23 cellular contexts compared by ENCODE assay signal in the genomic region with DNA sequence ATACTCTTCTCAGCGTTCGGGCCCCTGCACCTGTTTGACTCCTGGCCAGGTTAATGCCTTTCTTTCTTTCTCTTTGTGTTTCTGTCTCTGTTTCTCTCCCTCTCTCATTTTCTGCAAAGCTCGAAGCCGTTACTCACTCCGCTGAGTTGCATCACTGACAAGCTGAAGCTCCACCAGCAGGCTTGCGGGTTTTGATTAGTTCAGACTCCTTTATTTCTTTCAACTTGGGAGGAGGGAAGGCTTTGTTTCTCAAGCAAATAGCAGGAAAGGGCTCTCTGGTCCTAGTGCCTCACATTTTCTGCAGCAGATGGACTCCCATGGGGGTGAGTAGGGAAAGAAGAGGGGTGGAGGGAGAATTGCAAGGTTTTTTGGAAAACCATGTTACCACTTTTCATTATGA.
A peak's percentile ranks its signal among the peaks of the same experiment; 100 is the strongest.
DNase-seq lines count a peak whose midpoint lies in the region; ATAC-seq and TF ChIP-seq lines count a peak whose summit lies in the region.
"Had no signal": no experiment of that assay in that cellular context is flagged by ENCODE, and none has a peak within 500 bp of the region (broad histone marks: within the 10 kb centered on the region; RNA-seq: fewer than 3 reads in every experiment).

No MANE protein-coding gene starts in this region.

- H3K4me1 ChIP-seq in stomach, result peaks cover 0 to 7% (median 0%) of the 10 kb centered on the region in 4 donors
- H3K4me1 ChIP-seq: right atrium auricular region had no signal

- no peak overlapping the region for H3K4me3 Mint-ChIP-seq in WTC11
- H3K4me3 Mint-ChIP-seq: activated naive CD8-positive, alpha-beta T cell treated with anti-CD3 and anti-CD28 coated beads for 36 hours had no signal

- H3K27ac Mint-ChIP-seq in WTC11, result peak overlapping the region; percentile 30; the same call in 1 of the 2 replicates
- H3K27ac Mint-ChIP-seq: activated naive CD8-positive, alpha-beta T cell treated with anti-CD3 and anti-CD28 coated beads for 36 hours had no signal

- H3K27me3 ChIP-seq in stomach, result no peaks in the 10 kb centered on the region
- H3K27me3 ChIP-seq: MG63, right atrium auricular region had no signal

- TF ChIP-seq POLR2A in stomach (IDR thresholded peaks at IDR 0.05), result no peak

- no peaks in the 10 kb centered on the region for H3K9me3 Mint-ChIP-seq in WTC11
- H3K9me3 Mint-ChIP-seq: activated naive CD8-positive, alpha-beta T cell treated with anti-CD3 and anti-CD28 coated beads for 36 hours; activated T-helper 2 cell treated with anti-CD3 and anti-CD28 coated beads, Interferon-gamma antibody, Interleukin-2, Interleukin-4, amounts not matched to agents 10 μg/mL and 5 μg/mL and 100 μg/mL, durations not matched to agents 14 hours and 24 hours and 36 hours had no signal

- peak; percentile 79 for DNase-seq in NCI-H748 (lab: John Stamatoyannopoulos, UW; ENCODE audit: unreplicated experiment)
- no peak for DNase-seq in NCI-H748 treated with DMSO at 0.1 percent for 48 hours (lab: John Stamatoyannopoulos, UW)
- DNase-seq in WTC11 (ENCODE audit: low spot score), result no peak
- DNase-seq in iPS-NIHi7 (ENCODE audit: extremely low spot score), result peak; percentile 16
- no peak for DNase-seq in NCI-H1092 treated with DMSO at 0.1 percent for 48 hours (lab: John Stamatoyannopoulos, UW)
- no peak for DNase-seq in stomach
- DNase-seq: activated CD4-positive, alpha-beta T cell treated with anti-CD3 and anti-CD28 coated beads for 48 hours; activated naive CD8-positive, alpha-beta T cell treated with anti-CD3 and anti-CD28 coated beads for 36 hours; head of caudate nucleus; IMR-90; MG63; NCI-H2081; NCI-H524 treated with DMSO at 0.1 percent for 48 hours; OCI-M1; Right ventricle myocardium superior; stimulated activated CD8-positive, alpha-beta memory T cell treated with anti-CD3 and anti-CD28 coated beads, Interleukin-4, amount 100 ng/mL, for 48 hours; substantia nigra; SW 1271 had no signal

- POLR2A ChIA-PET in WTC11 (lab: Charles Lee), result interaction anchor here (0.9 kb wide), 1 partner anchor 9 kb away, joined by 3 read pairs; no protein-coding TSS in a partner anchor

- H3K4me3 ChIP-seq in stomach, result no peak overlapping the region
- H3K4me3 ChIP-seq: MG63, right atrium auricular region had no signal

- no peaks in the 10 kb centered on the region for H3K27me3 Mint-ChIP-seq in WTC11 (ENCODE audit: low read depth)
- H3K27me3 Mint-ChIP-seq: activated naive CD8-positive, alpha-beta T cell treated with anti-CD3 and anti-CD28 coated beads for 36 hours had no signal

- peaks cover 0 to 12% (median 7%) of the 10 kb centered on the region in 4 donors for H3K36me3 ChIP-seq in stomach
- H3K36me3 ChIP-seq: MG63, right atrium auricular region had no signal

- no peaks in the 10 kb centered on the region for H3K9me3 ChIP-seq in stomach
- H3K9me3 ChIP-seq: MG63, right atrium auricular region had no signal

- ATAC-seq in WTC11 (peak; percentile 47), GM19351 (IDR thresholded peaks at IDR 0.05; ENCODE audit: unreplicated experiment) (no peak), SK-N-SH treated with all-trans-retinoic acid at 6 μM for 48 hours (no peak)

- no peak overlapping the region for H3K27ac ChIP-seq in stomach
- H3K27ac ChIP-seq: HL-60, right atrium auricular region had no signal

- TF ChIP-seq CTCF in WTC11 (IDR thresholded peaks at IDR 0.05) (no peak), stomach (IDR thresholded peaks at IDR 0.05) (no peak)

- no peak for TF ChIP-seq EP300 in stomach (IDR thresholded peaks at IDR 0.05)

- CTCF ChIA-PET in WTC11 (lab: Charles Lee), result interaction anchor here (1.0 to 1.2 kb wide), 2 partner anchors 12 to 201 kb away, joined by 3 to 4 read pairs; no protein-coding TSS in a partner anchor

- H3K36me3 Mint-ChIP-seq in WTC11, result no peaks in the 10 kb centered on the region

- intact Hi-C loops in stomach (cut with DNase I; ENCODE audit: low total_unique reads), result no loop called here

- WGBS in stomach, 5 donors, result 86 to 92% (median 89%) methylated on average over 6 of the region's 6 CpGs

- H3K4me1 Mint-ChIP-seq in WTC11, result peaks cover 48% of the 10 kb centered on the region
- H3K4me1 Mint-ChIP-seq: activated naive CD8-positive, alpha-beta T cell treated with anti-CD3 and anti-CD28 coated beads for 36 hours had no signal

TF ChIP-seq in WTC11, 78 proteins besides CTCF, POLR2A, EP300 and RAD21 (continues in another document):
- no peak for TF ChIP-seq ZNF232 (CRISPR knock-in tag; IDR thresholded peaks at IDR 0.05)
- no peak for TF ChIP-seq NFE2L1 (CRISPR knock-in tag; IDR thresholded peaks at IDR 0.05)
- no peak for TF ChIP-seq SMAD3 (CRISPR knock-in tag; IDR thresholded peaks at IDR 0.05; ENCODE audit: borderline replicate concordance)
- TF ChIP-seq, protein P1, sequence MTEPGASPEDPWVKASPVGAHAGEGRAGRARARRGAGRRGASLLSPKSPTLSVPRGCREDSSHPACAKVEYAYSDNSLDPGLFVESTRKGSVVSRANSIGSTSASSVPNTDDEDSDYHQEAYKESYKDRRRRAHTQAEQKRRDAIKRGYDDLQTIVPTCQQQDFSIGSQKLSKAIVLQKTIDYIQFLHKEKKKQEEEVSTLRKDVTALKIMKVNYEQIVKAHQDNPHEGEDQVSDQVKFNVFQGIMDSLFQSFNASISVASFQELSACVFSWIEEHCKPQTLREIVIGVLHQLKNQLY (CRISPR knock-in tag; IDR thresholded peaks at IDR 0.05), result no peak
- no peak for TF ChIP-seq TP53 (CRISPR knock-in tag; IDR thresholded peaks at IDR 0.05)
- TF ChIP-seq JAZF1 (CRISPR knock-in tag; IDR thresholded peaks at IDR 0.05), result no peak
- no peak for TF ChIP-seq ZNF396 (CRISPR knock-in tag; IDR thresholded peaks at IDR 0.05; ENCODE audit: borderline replicate concordance)
- TF ChIP-seq, protein P2, sequence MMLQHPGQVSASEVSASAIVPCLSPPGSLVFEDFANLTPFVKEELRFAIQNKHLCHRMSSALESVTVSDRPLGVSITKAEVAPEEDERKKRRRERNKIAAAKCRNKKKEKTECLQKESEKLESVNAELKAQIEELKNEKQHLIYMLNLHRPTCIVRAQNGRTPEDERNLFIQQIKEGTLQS (CRISPR knock-in tag; conservative IDR thresholded peaks at IDR 0.05), result no peak
- TF ChIP-seq, protein P3, sequence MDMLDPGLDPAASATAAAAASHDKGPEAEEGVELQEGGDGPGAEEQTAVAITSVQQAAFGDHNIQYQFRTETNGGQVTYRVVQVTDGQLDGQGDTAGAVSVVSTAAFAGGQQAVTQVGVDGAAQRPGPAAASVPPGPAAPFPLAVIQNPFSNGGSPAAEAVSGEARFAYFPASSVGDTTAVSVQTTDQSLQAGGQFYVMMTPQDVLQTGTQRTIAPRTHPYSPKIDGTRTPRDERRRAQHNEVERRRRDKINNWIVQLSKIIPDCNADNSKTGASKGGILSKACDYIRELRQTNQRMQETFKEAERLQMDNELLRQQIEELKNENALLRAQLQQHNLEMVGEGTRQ (CRISPR knock-in tag; IDR thresholded peaks at IDR 0.05), result no peak
- TF ChIP-seq ZBTB21 (CRISPR knock-in tag; IDR thresholded peaks at IDR 0.05; ENCODE audit: borderline replicate concordance), result no peak
- no peak for TF ChIP-seq ATF1 (CRISPR knock-in tag; IDR thresholded peaks at IDR 0.05)

TF ChIP-seq in SK-N-SH treated with all-trans-retinoic acid at 6 μM for 48 hours, 23 proteins besides CTCF, POLR2A, EP300 and RAD21 (continues in another document):
- TF ChIP-seq ZC3H10 (CRISPR knock-in tag; IDR thresholded peaks at IDR 0.05), result no peak
- no peak for TF ChIP-seq PPARA (CRISPR knock-in tag; IDR thresholded peaks at IDR 0.05; ENCODE audit: borderline replicate concordance)
- TF ChIP-seq GLIS3 (CRISPR knock-in tag; IDR thresholded peaks at IDR 0.05), result no peak
- TF ChIP-seq, protein P4, sequence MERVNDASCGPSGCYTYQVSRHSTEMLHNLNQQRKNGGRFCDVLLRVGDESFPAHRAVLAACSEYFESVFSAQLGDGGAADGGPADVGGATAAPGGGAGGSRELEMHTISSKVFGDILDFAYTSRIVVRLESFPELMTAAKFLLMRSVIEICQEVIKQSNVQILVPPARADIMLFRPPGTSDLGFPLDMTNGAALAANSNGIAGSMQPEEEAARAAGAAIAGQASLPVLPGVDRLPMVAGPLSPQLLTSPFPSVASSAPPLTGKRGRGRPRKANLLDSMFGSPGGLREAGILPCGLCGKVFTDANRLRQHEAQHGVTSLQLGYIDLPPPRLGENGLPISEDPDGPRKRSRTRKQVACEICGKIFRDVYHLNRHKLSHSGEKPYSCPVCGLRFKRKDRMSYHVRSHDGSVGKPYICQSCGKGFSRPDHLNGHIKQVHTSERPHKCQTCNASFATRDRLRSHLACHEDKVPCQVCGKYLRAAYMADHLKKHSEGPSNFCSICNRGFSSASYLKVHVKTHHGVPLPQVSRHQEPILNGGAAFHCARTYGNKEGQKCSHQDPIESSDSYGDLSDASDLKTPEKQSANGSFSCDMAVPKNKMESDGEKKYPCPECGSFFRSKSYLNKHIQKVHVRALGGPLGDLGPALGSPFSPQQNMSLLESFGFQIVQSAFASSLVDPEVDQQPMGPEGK (CRISPR knock-in tag; IDR thresholded peaks at IDR 0.05; ENCODE audit: borderline replicate concordance), result no peak
- TF ChIP-seq OSR1 (CRISPR knock-in tag; IDR thresholded peaks at IDR 0.05), result no peak
- TF ChIP-seq SNAI2 (CRISPR knock-in tag; IDR thresholded peaks at IDR 0.05), result no peak
- no peak for TF ChIP-seq TCF4 (CRISPR knock-in tag; IDR thresholded peaks at IDR 0.05; ENCODE audit: borderline replicate concordance)
- TF ChIP-seq, protein P5, sequence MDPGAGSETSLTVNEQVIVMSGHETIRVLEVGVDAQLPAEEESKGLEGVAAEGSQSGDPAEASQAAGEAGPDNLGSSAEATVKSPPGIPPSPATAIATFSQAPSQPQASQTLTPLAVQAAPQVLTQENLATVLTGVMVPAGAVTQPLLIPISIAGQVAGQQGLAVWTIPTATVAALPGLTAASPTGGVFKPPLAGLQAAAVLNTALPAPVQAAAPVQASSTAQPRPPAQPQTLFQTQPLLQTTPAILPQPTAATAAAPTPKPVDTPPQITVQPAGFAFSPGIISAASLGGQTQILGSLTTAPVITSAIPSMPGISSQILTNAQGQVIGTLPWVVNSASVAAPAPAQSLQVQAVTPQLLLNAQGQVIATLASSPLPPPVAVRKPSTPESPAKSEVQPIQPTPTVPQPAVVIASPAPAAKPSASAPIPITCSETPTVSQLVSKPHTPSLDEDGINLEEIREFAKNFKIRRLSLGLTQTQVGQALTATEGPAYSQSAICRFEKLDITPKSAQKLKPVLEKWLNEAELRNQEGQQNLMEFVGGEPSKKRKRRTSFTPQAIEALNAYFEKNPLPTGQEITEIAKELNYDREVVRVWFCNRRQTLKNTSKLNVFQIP (CRISPR knock-in tag; IDR thresholded peaks at IDR 0.05; ENCODE audit: borderline replicate concordance, low read depth), result no peak
- no peak for TF ChIP-seq ZFP3 (CRISPR knock-in tag; IDR thresholded peaks at IDR 0.05)
- TF ChIP-seq ARNTL (CRISPR knock-in tag; IDR thresholded peaks at IDR 0.05; ENCODE audit: borderline replicate concordance, low read depth), result no peak
- TF ChIP-seq ISL1 (CRISPR knock-in tag; IDR thresholded peaks at IDR 0.05), result no peak
- TF ChIP-seq CSDC2 (CRISPR knock-in tag; IDR thresholded peaks at IDR 0.05), result no peak

Comparison
In these comparisons a context has a peak if more than half of its experiments do, and no peak if none do; other contexts are left out.
1. DNase-seq: peak in NCI-H748 (single experiment) and iPS-NIHi7 (single experiment); none in NCI-H748 treated with DMSO at 0.1 percent for 48 hours (single experiment), WTC11 (single experiment), NCI-H1092 treated with DMSO at 0.1 percent for 48 hours (single experiment) and stomach (single experiment).